In the genomic region with DNA sequence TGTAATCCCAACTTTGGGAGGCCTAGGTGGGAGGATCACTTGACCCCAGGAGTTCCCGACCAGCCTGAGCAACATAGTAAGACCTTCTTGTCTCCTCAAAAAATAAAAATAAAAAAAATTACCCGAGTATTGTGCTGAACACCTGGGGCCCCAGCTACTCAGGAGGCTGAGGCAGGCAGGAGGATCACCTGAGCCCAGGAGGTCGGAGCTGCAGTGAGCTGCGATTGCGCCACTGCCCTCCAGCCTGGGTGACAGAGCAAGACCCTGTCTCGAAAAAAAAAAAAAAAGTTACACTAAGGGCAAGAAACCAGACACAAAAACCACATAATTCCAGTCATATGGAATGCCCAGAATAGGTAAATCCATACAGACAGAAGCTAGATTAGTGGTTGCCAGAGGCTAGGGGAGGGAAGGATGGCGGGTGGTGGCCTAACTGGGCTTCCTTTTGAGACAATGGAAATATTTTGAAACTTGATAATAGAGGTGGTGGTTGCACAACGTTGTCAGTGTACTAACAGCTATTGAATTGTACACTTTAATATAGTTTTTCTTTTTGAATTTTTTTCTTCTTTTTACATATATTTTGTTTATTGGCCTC, we compare ENCODE assay signal across 1 cellular context.
A peak's percentile ranks its signal among the peaks of the same experiment; 100 is the strongest.
TF ChIP-seq lines count a peak whose summit lies in the region.

No MANE protein-coding gene starts in this region.

TF ChIP-seq in K562, 482 proteins besides CTCF, POLR2A, EP300 and RAD21:
- no peak for TF ChIP-seq CBFA2T3 (IDR thresholded peaks at IDR 0.05)
- TF ChIP-seq CEBPB (tag; IDR thresholded peaks at IDR 0.05): peak; percentile 62
